8 cellular contexts compared by ENCODE assay signal in the genomic region with DNA sequence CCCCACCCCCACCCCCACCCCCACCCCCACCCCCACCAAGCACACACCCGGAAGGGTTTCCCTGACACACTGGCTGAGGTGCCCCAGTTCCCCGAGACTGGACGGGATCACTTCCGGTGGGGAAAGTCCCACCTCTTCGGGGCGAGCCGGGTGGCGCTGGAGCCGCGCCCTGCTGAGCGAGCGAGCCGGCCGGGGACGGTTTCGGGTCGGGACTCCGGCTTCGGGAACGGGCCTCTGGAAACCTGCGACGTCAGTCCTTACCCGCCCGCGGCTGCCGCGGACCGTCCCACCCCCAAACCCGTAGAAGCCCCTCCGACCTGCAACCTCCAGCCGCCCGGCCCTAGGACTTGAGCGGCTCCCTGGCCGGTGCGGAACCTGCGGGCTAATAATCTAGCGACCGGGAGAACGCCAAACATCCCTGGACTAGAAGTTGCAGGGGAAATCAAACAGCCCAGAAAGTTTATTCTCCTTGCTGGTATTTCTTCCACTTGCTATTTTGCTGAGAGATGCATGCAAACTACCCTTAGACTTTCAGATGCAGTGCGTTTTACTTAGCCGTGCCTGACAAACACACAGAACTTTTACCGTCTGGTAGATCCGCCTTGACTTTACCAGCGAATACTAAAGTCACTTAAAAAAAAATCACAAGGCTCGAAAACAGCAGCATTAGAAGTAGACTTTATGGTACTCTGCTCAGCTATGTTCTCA. TPM values are rescaled to one million over a fixed set of nuclear protein-coding genes. Genes with fewer than 3 reads are reported as not detected.
A peak's percentile ranks its signal among the peaks of the same experiment; 100 is the strongest.
DNase-seq lines count a peak whose midpoint lies in the region; ATAC-seq and TF ChIP-seq lines count a peak whose summit lies in the region.

No MANE protein-coding gene starts in this region.

- intact Hi-C loops in esophagus muscularis mucosa (cut with DNase I): loop anchor here (5.0 kb wide), 1 partner anchor 126 kb away; no protein-coding TSS in a partner anchor

- no peak for TF ChIP-seq EP300 in esophagus muscularis mucosa (IDR thresholded peaks at IDR 0.05)

- WGBS in esophagus muscularis mucosa: 38% methylated on average over 42 of the region's 45 CpGs

- peak; percentile 19 for TF ChIP-seq POLR2A in esophagus muscularis mucosa (IDR thresholded peaks at IDR 0.05; ENCODE audit: low read depth)

- no peak for TF ChIP-seq CTCF in esophagus muscularis mucosa (IDR thresholded peaks at IDR 0.05)

- H3K36me3 ChIP-seq in esophagus muscularis mucosa: peaks cover 0 to 5% (median 0%) of the 10 kb centered on the region in 4 donors

- peak; percentile 52 for ATAC-seq in GM21528 (IDR thresholded peaks at IDR 0.05; ENCODE audit: low FRiP score, unreplicated experiment)

- peak overlapping the region; percentile 71 to 78 (median 76) for H3K4me3 ChIP-seq in esophagus muscularis mucosa

- H3K4me1 ChIP-seq in esophagus muscularis mucosa: peaks cover 2 to 36% (median 30%) of the 10 kb centered on the region in 4 donors

- DNase-seq in DMS 273 treated with DMSO at 0.1 percent for 48 hours (lab: John Stamatoyannopoulos, UW): peak; percentile 50
- DNase-seq in HuH-7.5 (ENCODE audit: low spot score): peak; percentile 64
- peak; percentile 85 for DNase-seq in OCI-M1 (lab: John Stamatoyannopoulos, UW)
- peak; percentile 69 for DNase-seq in activated T-cell treated with anti-CD3 and anti-CD28 coated beads for 48 hours (ENCODE audit: low read depth)
- peak; percentile 92 for DNase-seq in esophagus muscularis mucosa (ENCODE audit: extremely low spot score)
- peak; percentile 86 for DNase-seq in myocyte (ENCODE audit: low read depth)
- DNase-seq in stimulated activated CD8-positive, alpha-beta memory T cell treated with anti-CD3 and anti-CD28 coated beads, Interleukin-7, amount 100 ng/mL, for 24 hours (ENCODE audit: low read depth): peak; percentile 47

- H3K9me3 ChIP-seq in esophagus muscularis mucosa: no peaks in the 10 kb centered on the region

- H3K27ac ChIP-seq in esophagus muscularis mucosa (replicated peaks in 1 of 4): peak overlapping the region; percentile 93 to 97 (median 96)

- H3K27me3 ChIP-seq in esophagus muscularis mucosa: no peaks in the 10 kb centered on the region

RNA-seq across cellular contexts. Expression of gene RAP2C, which starts 1.0 kb away (rescaled TPM):
- total RNA-seq in esophagus muscularis mucosa: 10 to 100 TPM; 12.0 to 13.9 (median 13.3) TPM
- 19.3 and 21.1 TPM in 2 replicates for total RNA-seq in myocyte
- polyA plus RNA-seq in myocyte (2012): 16.0 TPM

Comparison
In these comparisons a context has a peak if more than half of its experiments do, and no peak if none do; other contexts are left out.
1. Peak in every context shown above with its lines: DNase-seq, ATAC-seq, H3K4me3 ChIP-seq and H3K27ac ChIP-seq.